Comparison of ENCODE assay signal across 8 cellular contexts in the genomic region with DNA sequence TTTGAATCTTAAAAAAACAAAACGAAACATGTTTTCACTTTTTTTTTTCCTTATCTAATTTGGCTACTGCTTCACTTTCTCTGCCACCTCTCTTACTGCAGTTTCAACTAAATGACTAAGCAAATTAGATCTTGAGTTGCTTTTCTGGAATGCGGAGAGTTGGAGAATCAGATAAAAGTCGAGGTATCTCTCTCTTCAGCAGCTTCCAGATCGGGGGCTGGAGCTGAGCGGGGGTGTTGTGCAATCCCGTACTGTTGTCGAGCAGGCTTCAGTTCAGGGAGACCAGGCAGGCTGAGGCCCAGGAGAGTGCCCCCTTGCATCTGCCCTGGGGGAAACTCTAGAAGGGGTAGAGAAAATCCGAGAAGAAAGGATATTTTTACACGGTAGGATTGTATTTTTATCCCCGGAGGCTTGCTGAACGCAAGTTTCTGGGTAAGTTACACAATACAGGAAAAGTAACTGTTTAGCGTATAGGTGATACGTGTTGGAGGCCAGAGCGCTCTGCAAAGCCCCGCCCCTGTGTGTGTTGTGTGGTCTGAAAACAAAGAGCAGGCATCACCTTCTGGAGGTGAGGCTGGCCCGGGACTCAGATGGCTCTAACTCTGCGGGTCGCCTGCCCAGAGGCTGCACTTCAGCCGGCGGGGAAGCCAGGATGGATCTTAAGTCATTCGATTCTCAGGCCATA.
A peak's percentile ranks its signal among the peaks of the same experiment; 100 is the strongest.
DNase-seq lines count a peak whose midpoint lies in the region; ATAC-seq and TF ChIP-seq lines count a peak whose summit lies in the region.

No MANE protein-coding gene starts in this region.

- DNase-seq in CD4-positive, CD25-positive, alpha-beta regulatory T cell = peak; percentile 56 to 86 (median 81)
- peak; percentile 87 to 94 for DNase-seq in PC-9
- peak; percentile 61 for DNase-seq in activated naive CD4-positive, alpha-beta T cell treated with anti-CD3 and anti-CD28 coated beads, Interleukin-2, amount 50 U/mL, for 16 hours
- DNase-seq in immature natural killer cell = peak; percentile 17 to 22 (median 21)
- DNase-seq in stimulated activated CD4-positive, alpha-beta T cell treated with anti-CD3 and anti-CD28 coated beads, Interleukin-4, amount 100 ng/mL, for 4 hours = peak; percentile 47 to 65
- DNase-seq in nucleus accumbens (lab: John Stamatoyannopoulos, UW) = no peak
- DNase-seq in GM19238 (ENCODE audit: insufficient read length, low spot score) = no peak

- no peaks in the 10 kb centered on the region for H3K9me2 ChIP-seq in PC-9 (ENCODE audit: insufficient read depth)

- 0 out of 2 replicates have a peak overlapping the region, but pooled peaks have one; percentile 60 for H2AFZ ChIP-seq in PC-9

- H3K4me3 ChIP-seq in CD4-positive, CD25-positive, alpha-beta regulatory T cell (ENCODE audit: low read depth, low read length) = peak overlapping the region; percentile 82
- H3K4me3 ChIP-seq in PC-9 = peak overlapping the region; percentile 50; the same call in 1 of the 2 replicates

- peaks cover 27% of the 10 kb centered on the region for H3F3A ChIP-seq in PC-9 (ENCODE audit: insufficient read depth, low read depth)

- no peak for TF ChIP-seq CTCF in PC-9 (conservative IDR thresholded peaks at IDR 0.05)

- POLR2A ChIA-PET in PC-9 (lab: Charles Lee; ENCODE audit: unreplicated experiment) = no interaction called here

- no peaks in the 10 kb centered on the region for H4K20me1 ChIP-seq in PC-9 (ENCODE audit: insufficient read depth)

- H3K4me1 Mint-ChIP-seq in CD4-positive, CD25-positive, alpha-beta regulatory T cell = peaks cover 22 to 43% (median 31%) of the 10 kb centered on the region in 4 donors
- peaks cover 28 to 35% of the 10 kb centered on the region in 2 donors for H3K4me1 Mint-ChIP-seq in immature natural killer cell

- H3K9me3 ChIP-seq in CD4-positive, CD25-positive, alpha-beta regulatory T cell (ENCODE audit: control insufficient read depth in 2 of 2, low read length in 2 of 2) = no peaks in the 10 kb centered on the region
- no peaks in the 10 kb centered on the region for H3K9me3 ChIP-seq in PC-9 (ENCODE audit: insufficient read depth, low read depth)

- intact Hi-C loops in PC-9 (cut with micrococcal nuclease; ENCODE audit: unreplicated experiment) = loop anchor here (1.0 to 5.0 kb wide), 5 partner anchors 32 to 200 kb away; no protein-coding TSS in a partner anchor

- no peaks in the 10 kb centered on the region for H3K27me3 ChIP-seq in CD4-positive, CD25-positive, alpha-beta regulatory T cell (ENCODE audit: control insufficient read depth, insufficient read depth, low read length)
- H3K27me3 ChIP-seq in PC-9 (ENCODE audit: insufficient read depth, low read depth) = no peaks in the 10 kb centered on the region

- peak overlapping the region; percentile 87 for H3K27ac ChIP-seq in CD4-positive, CD25-positive, alpha-beta regulatory T cell (ENCODE audit: insufficient read depth, low read length, poor library complexity, severe bottlenecking)
- H3K27ac ChIP-seq in PC-9 = peak overlapping the region; percentile 99

- no peak for TF ChIP-seq POLR2A in GM18505 (IDR thresholded peaks at IDR 0.05; ENCODE audit: borderline replicate concordance, extremely low read depth, insufficient read depth, insufficient read length)

- H3K4me3 Mint-ChIP-seq in CD4-positive, CD25-positive, alpha-beta regulatory T cell = peak overlapping the region; percentile 85 to 90 (median 88)
- peak overlapping the region; percentile 61 to 86 (median 79) for H3K4me3 Mint-ChIP-seq in immature natural killer cell

- peaks cover 38% of the 10 kb centered on the region for H3K4me1 ChIP-seq in CD4-positive, CD25-positive, alpha-beta regulatory T cell (ENCODE audit: control insufficient read depth, insufficient read depth, low read length, poor library complexity, severe bottlenecking)
- H3K4me1 ChIP-seq in PC-9 (replicated peaks; ENCODE audit: insufficient read depth) = peaks cover 23% of the 10 kb centered on the region

- ATAC-seq in CD4-positive, CD25-positive, alpha-beta regulatory T cell (ENCODE audit: low read depth in 2 of 2) = peak; percentile 90 to 92
- ATAC-seq in GM18505 (IDR thresholded peaks at IDR 0.05; ENCODE audit: unreplicated experiment) = no peak

- CTCF ChIA-PET in PC-9 (lab: Charles Lee) = interaction anchor here (0.7 kb wide), 1 partner anchor 1935 kb away, joined by 3 read pairs; no protein-coding TSS in a partner anchor

- peaks cover 0 to 3% (median 0%) of the 10 kb centered on the region in 7 donors for H3K9me3 Mint-ChIP-seq in CD4-positive, CD25-positive, alpha-beta regulatory T cell
- no peaks in the 10 kb centered on the region for H3K9me3 Mint-ChIP-seq in immature natural killer cell

- H3K36me3 ChIP-seq in CD4-positive, CD25-positive, alpha-beta regulatory T cell (ENCODE audit: control insufficient read depth, insufficient read depth, low read length) = no peaks in the 10 kb centered on the region
- H3K36me3 ChIP-seq in PC-9 (ENCODE audit: low read depth) = no peaks in the 10 kb centered on the region

- no peaks in the 10 kb centered on the region for H3K27me3 Mint-ChIP-seq in CD4-positive, CD25-positive, alpha-beta regulatory T cell
- peaks cover 2 to 10% (median 3%) of the 10 kb centered on the region in 3 donors for H3K27me3 Mint-ChIP-seq in immature natural killer cell (ENCODE audit: low read depth in 3 of 3)

- H3K79me2 ChIP-seq in PC-9 (ENCODE audit: low read depth) = no peaks in the 10 kb centered on the region

- BruUV-seq in PC-9 (replicated peaks; lab: Mats Ljungman, UMichigan) = no TSS peak

- H3K27ac Mint-ChIP-seq in CD4-positive, CD25-positive, alpha-beta regulatory T cell = peak overlapping the region; percentile 91 to 98 (median 96)
- H3K27ac Mint-ChIP-seq in immature natural killer cell = peak overlapping the region in 5 of 6 donors; percentile 7 to 62 (median 45)

- peak overlapping the region; percentile 74 for H3K4me2 ChIP-seq in PC-9

- no peaks in the 10 kb centered on the region for H3K36me3 Mint-ChIP-seq in CD4-positive, CD25-positive, alpha-beta regulatory T cell
- no peaks in the 10 kb centered on the region for H3K36me3 Mint-ChIP-seq in immature natural killer cell

Comparison
In these comparisons a context has a peak if more than half of its experiments do, and no peak if none do; other contexts are left out.
1. DNase-seq: peak in CD4-positive, CD25-positive, alpha-beta regulatory T cell (3 of 3), PC-9 (2 of 2), activated naive CD4-positive, alpha-beta T cell treated with anti-CD3 and anti-CD28 coated beads, Interleukin-2, amount 50 U/mL, for 16 hours (single experiment), immature natural killer cell (3 of 3) and stimulated activated CD4-positive, alpha-beta T cell treated with anti-CD3 and anti-CD28 coated beads, Interleukin-4, amount 100 ng/mL, for 4 hours (2 of 2); none in nucleus accumbens (0 of 56) and GM19238 (single experiment).